1 cellular context compared by ENCODE assay signal in the genomic region with DNA sequence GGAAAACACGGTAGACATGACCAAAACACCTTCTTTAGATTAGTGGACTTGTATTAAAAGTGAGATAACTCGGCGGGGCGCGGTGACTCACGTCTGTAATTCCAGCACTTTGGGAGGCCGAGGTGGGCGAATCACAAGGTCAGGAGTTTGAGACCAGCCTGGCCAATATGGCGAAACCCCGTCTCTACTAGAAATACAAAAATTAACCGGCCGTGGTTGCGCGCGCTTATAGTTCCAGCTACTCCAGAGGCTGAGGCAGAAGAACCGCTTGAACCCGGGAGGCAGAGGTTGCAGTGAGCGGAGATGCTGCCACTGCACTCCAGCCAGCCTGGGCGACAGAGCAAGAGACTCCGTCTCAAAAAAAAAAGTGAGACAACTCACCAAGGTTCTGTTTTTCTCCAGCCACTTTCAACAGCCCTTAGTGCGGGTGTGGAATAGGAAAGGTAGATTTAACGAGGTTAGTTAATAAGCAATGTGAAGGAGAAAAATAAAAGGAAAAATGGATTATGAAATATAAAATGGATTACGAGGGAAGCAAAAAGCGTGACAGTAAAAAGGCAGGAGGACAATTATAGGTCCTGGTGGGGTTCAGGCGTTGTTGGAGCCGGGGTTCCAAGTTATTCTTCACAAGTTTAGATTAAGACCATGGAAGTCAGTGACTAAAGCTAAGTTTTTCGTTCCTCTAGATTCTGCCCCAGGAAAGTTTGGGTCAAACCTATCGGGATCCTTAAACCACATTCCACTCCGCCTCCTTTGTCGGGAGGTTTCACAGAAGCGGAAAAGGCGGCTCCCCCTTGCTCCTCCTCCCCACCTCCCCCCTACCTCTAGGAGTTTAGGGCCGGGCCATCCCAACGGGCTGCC.
TF ChIP-seq lines count a peak whose summit lies in the region.

No MANE protein-coding gene starts in this region.

TF ChIP-seq in H1, 55 proteins besides CTCF, POLR2A, EP300 and RAD21:
- TF ChIP-seq NRF1 (IDR thresholded peaks at IDR 0.05; ENCODE audit: low read depth, low read length): no peak
- TF ChIP-seq, protein P1, sequence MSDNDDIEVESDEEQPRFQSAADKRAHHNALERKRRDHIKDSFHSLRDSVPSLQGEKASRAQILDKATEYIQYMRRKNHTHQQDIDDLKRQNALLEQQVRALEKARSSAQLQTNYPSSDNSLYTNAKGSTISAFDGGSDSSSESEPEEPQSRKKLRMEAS (IDR thresholded peaks at IDR 0.05): no peak
- no peak for TF ChIP-seq ZNF274 (IDR thresholded peaks at IDR 0.05; ENCODE audit: borderline replicate concordance, extremely low read depth, low read length)
- TF ChIP-seq JUND (IDR thresholded peaks at IDR 0.05; ENCODE audit: low read length): no peak
- no peak for TF ChIP-seq ASH2L (IDR thresholded peaks at IDR 0.05; ENCODE audit: low read length)
- TF ChIP-seq YY1 (IDR thresholded peaks at IDR 0.05; ENCODE audit: low read depth, low read length): no peak
- TF ChIP-seq NANOG (IDR thresholded peaks at IDR 0.05; ENCODE audit: insufficient read depth, low read depth, low read length, poor library complexity, severe bottlenecking): no peak
- TF ChIP-seq TEAD4 (IDR thresholded peaks at IDR 0.05; ENCODE audit: low read depth, low read length): no peak; the same call in 1 of the 2 replicates
- no peak for TF ChIP-seq PHF8 (conservative IDR thresholded peaks at IDR 0.05; ENCODE audit: low read depth, low read length)
- TF ChIP-seq RNF2 (IDR thresholded peaks at IDR 0.05; ENCODE audit: borderline replicate concordance, low read depth, low read length, missing control alignments, poor library complexity, severe bottlenecking): no peak
- TF ChIP-seq, protein P2, sequence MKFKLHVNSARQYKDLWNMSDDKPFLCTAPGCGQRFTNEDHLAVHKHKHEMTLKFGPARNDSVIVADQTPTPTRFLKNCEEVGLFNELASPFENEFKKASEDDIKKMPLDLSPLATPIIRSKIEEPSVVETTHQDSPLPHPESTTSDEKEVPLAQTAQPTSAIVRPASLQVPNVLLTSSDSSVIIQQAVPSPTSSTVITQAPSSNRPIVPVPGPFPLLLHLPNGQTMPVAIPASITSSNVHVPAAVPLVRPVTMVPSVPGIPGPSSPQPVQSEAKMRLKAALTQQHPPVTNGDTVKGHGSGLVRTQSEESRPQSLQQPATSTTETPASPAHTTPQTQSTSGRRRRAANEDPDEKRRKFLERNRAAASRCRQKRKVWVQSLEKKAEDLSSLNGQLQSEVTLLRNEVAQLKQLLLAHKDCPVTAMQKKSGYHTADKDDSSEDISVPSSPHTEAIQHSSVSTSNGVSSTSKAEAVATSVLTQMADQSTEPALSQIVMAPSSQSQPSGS (IDR thresholded peaks at IDR 0.05; ENCODE audit: low read length): no peak
- no peak; a peak in 1 of 4 replicates for TF ChIP-seq HDAC2 (IDR thresholded peaks at IDR 0.05; ENCODE audit: borderline replicate concordance in 1 of 2, low read depth in 2 of 2, low read length in 2 of 2)
